Comparison of ENCODE assay signal across 17 cellular contexts in genomic region chr6:16767765-16768514, GRCh38. TPM values are rescaled to one million over a fixed set of nuclear protein-coding genes. Genes with fewer than 3 reads are reported as not detected.
DNase-seq lines count a peak whose midpoint lies in the region; ATAC-seq and TF ChIP-seq lines count a peak whose summit lies in the region.
"Had no signal": no experiment of that assay in that cellular context is flagged by ENCODE, and none has a peak within 500 bp of the region (broad histone marks: within the 10 kb centered on the region; RNA-seq: fewer than 3 reads in every experiment).

No MANE protein-coding gene starts in this region.

- no peaks in the 10 kb centered on the region for H3K9me3 Mint-ChIP-seq in activated naive CD4-positive, alpha-beta T cell treated with anti-CD3 and anti-CD28 coated beads, Interleukin-2, amount 50 U/mL, for 24 hours
- H3K9me3 Mint-ChIP-seq in activated naive CD4-positive, alpha-beta T cell treated with anti-CD3 and anti-CD28 coated beads for 36 hours: no peaks in the 10 kb centered on the region
- no peaks in the 10 kb centered on the region for H3K9me3 Mint-ChIP-seq in natural killer cell
- H3K9me3 Mint-ChIP-seq: CD4-positive, alpha-beta T cell; memory B cell had no signal

- DNase-seq in activated naive CD4-positive, alpha-beta T cell treated with anti-CD3 and anti-CD28 coated beads for 36 hours: no peak
- DNase-seq in brain microvascular endothelial cell (no peak), natural killer cell (no peak), tibial artery (no peak), H7 (no peak)
- no peak for DNase-seq in stimulated activated naive CD4-positive, alpha-beta T cell treated with Interleukin-2 at 50 U/mL for 16 hours (lab: John Stamatoyannopoulos, UW)
- DNase-seq: 8988T; activated gamma-delta T cell treated with Interleukin-2 at 50 U/mL for 16 hours; CD4-positive, alpha-beta T cell; effector CD8-positive, alpha-beta T cell; foreskin keratinocyte; MG63; NCI-H2107; posterior cingulate gyrus had no signal

- intact Hi-C loops in activated naive CD4-positive, alpha-beta T cell treated with anti-CD3 and anti-CD28 coated beads for 36 hours (cut with micrococcal nuclease): loop anchor here (5.0 to 10.0 kb wide), 3 partner anchors 69 to 1387 kb away; partner anchors contain the start of genes KDM1B and TPMT
- intact Hi-C loops in natural killer cell (cut with micrococcal nuclease) (loop anchor here (2.0 to 10.0 kb wide), 6 partner anchors 36 to 937 kb away; partner anchors contain the start of gene NUP153), tibial artery (cut with DNase I; ENCODE audit: low total_unique reads) (loop anchor here (10.0 kb wide), 1 partner anchor 223 kb away; no protein-coding TSS in a partner anchor)

- H3K27me3 ChIP-seq in brain microvascular endothelial cell (replicated peaks): no peaks in the 10 kb centered on the region
- H3K27me3 ChIP-seq in tibial artery: no peaks in the 10 kb centered on the region
- H3K27me3 ChIP-seq in H7 (ENCODE audit: control insufficient read depth, insufficient read depth, low read length): no peaks in the 10 kb centered on the region
- H3K27me3 ChIP-seq: foreskin keratinocyte, MG63 had no signal

- H3K4me3 ChIP-seq in brain microvascular endothelial cell (ENCODE audit: low read depth, low read length) (no peak overlapping the region), tibial artery (no peak overlapping the region), H7 (ENCODE audit: insufficient read depth, low read depth, low read length) (no peak overlapping the region)
- H3K4me3 ChIP-seq: MG63 had no signal

- TF ChIP-seq CTCF in brain microvascular endothelial cell (IDR thresholded peaks at IDR 0.05; ENCODE audit: low read depth, low read length, missing control alignments) (no peak), natural killer cell (IDR thresholded peaks at IDR 0.05) (no peak), tibial artery (IDR thresholded peaks at IDR 0.05) (no peak)

- no peak overlapping the region for H3K27ac Mint-ChIP-seq in activated naive CD4-positive, alpha-beta T cell treated with anti-CD3 and anti-CD28 coated beads, Interleukin-2, amount 50 U/mL, for 24 hours
- H3K27ac Mint-ChIP-seq in activated naive CD4-positive, alpha-beta T cell treated with anti-CD3 and anti-CD28 coated beads for 36 hours: no peak overlapping the region
- H3K27ac Mint-ChIP-seq in natural killer cell: peak overlapping the region; percentile 72 to 84
- H3K27ac Mint-ChIP-seq: memory B cell had no signal

- no peaks in the 10 kb centered on the region for H3K27me3 Mint-ChIP-seq in activated naive CD4-positive, alpha-beta T cell treated with anti-CD3 and anti-CD28 coated beads, Interleukin-2, amount 50 U/mL, for 24 hours
- H3K27me3 Mint-ChIP-seq in activated naive CD4-positive, alpha-beta T cell treated with anti-CD3 and anti-CD28 coated beads for 36 hours (ENCODE audit: low read depth): no peaks in the 10 kb centered on the region
- no peaks in the 10 kb centered on the region for H3K27me3 Mint-ChIP-seq in natural killer cell (ENCODE audit: low read depth in 2 of 2)
- H3K27me3 Mint-ChIP-seq: CD4-positive, alpha-beta T cell; memory B cell had no signal

- H3K4me3 Mint-ChIP-seq in activated naive CD4-positive, alpha-beta T cell treated with anti-CD3 and anti-CD28 coated beads, Interleukin-2, amount 50 U/mL, for 24 hours: peak overlapping the region; percentile 23
- H3K4me3 Mint-ChIP-seq in activated naive CD4-positive, alpha-beta T cell treated with anti-CD3 and anti-CD28 coated beads for 36 hours: no peak overlapping the region
- H3K4me3 Mint-ChIP-seq in natural killer cell: no peak overlapping the region
- H3K4me3 Mint-ChIP-seq: CD4-positive, alpha-beta T cell; memory B cell had no signal

- peak overlapping the region; percentile 95 for H3K27ac ChIP-seq in brain microvascular endothelial cell
- peak overlapping the region; percentile 39 to 45 for H3K27ac ChIP-seq in tibial artery
- H3K27ac ChIP-seq: foreskin keratinocyte had no signal

- peaks cover 74% of the 10 kb centered on the region for H3K4me1 Mint-ChIP-seq in activated naive CD4-positive, alpha-beta T cell treated with anti-CD3 and anti-CD28 coated beads, Interleukin-2, amount 50 U/mL, for 24 hours
- peaks cover 66% of the 10 kb centered on the region for H3K4me1 Mint-ChIP-seq in activated naive CD4-positive, alpha-beta T cell treated with anti-CD3 and anti-CD28 coated beads for 36 hours (ENCODE audit: low read depth)
- peaks cover 63 to 70% of the 10 kb centered on the region in 2 donors for H3K4me1 Mint-ChIP-seq in natural killer cell

- no peaks in the 10 kb centered on the region for H3K36me3 Mint-ChIP-seq in activated naive CD4-positive, alpha-beta T cell treated with anti-CD3 and anti-CD28 coated beads, Interleukin-2, amount 50 U/mL, for 24 hours
- no peaks in the 10 kb centered on the region for H3K36me3 Mint-ChIP-seq in activated naive CD4-positive, alpha-beta T cell treated with anti-CD3 and anti-CD28 coated beads for 36 hours (ENCODE audit: low read depth)
- H3K36me3 Mint-ChIP-seq in natural killer cell: no peaks in the 10 kb centered on the region
- H3K36me3 Mint-ChIP-seq: memory B cell had no signal

- no peaks in the 10 kb centered on the region for H3K36me3 ChIP-seq in brain microvascular endothelial cell (replicated peaks)
- no peaks in the 10 kb centered on the region for H3K36me3 ChIP-seq in tibial artery
- H3K36me3 ChIP-seq in H7 (replicated peaks; ENCODE audit: control insufficient read depth, insufficient read depth, low read length): no peaks in the 10 kb centered on the region
- H3K36me3 ChIP-seq: MG63 had no signal

- H3K9me3 ChIP-seq in tibial artery: no peaks in the 10 kb centered on the region
- H3K9me3 ChIP-seq: MG63 had no signal

- ATAC-seq in natural killer cell (no peak), GM21367 (IDR thresholded peaks at IDR 0.05; ENCODE audit: unreplicated experiment) (no peak)
- ATAC-seq: foreskin keratinocyte had no signal

- in situ Hi-C loops in brain microvascular endothelial cell (cut with HindIII; ENCODE audit: low pct_ligation_motif_present, low sequenced_read_pairs): no loop called here

- peaks cover 0 to 71% (median 40%) of the 10 kb centered on the region in 4 donors for H3K4me1 ChIP-seq in tibial artery

- CTCF ChIA-PET in activated naive CD4-positive, alpha-beta T cell treated with anti-CD3 and anti-CD28 coated beads for 36 hours (lab: Charles Lee): interaction anchor here (0.6 to 2.0 kb wide), 9 partner anchors 9 to 436 kb away, joined by 3 to 7 read pairs (median 3); no protein-coding TSS in a partner anchor

RNA-seq across cellular contexts. Expression of gene ATXN1, which starts 6.7 kb away (rescaled TPM):
- 10 to 100 TPM in 1 of 2 experiments, 1 to 10 TPM in 1; 9.4 to 12.7 TPM for total RNA-seq in activated naive CD4-positive, alpha-beta T cell treated with anti-CD3 and anti-CD28 coated beads for 36 hours
- 100 to 1,000 TPM in 1 of 3 donors, 10 to 100 TPM in 2; 90.4 to 120 (median 97.9) TPM for total RNA-seq in natural killer cell
- 7.6 and 8.9 TPM in 2 replicates for total RNA-seq in H7 (2014; rRNA removed; shearing (Covaris generic))

Comparison
In these comparisons a context has a peak if more than half of its experiments do, and no peak if none do; other contexts are left out.
1. H3K27ac Mint-ChIP-seq: peak in natural killer cell (2 of 2); none in activated naive CD4-positive, alpha-beta T cell treated with anti-CD3 and anti-CD28 coated beads, Interleukin-2, amount 50 U/mL, for 24 hours (single experiment) and activated naive CD4-positive, alpha-beta T cell treated with anti-CD3 and anti-CD28 coated beads for 36 hours (single experiment).